Comparison of ENCODE assay signal across 10 cellular contexts in the genomic region with DNA sequence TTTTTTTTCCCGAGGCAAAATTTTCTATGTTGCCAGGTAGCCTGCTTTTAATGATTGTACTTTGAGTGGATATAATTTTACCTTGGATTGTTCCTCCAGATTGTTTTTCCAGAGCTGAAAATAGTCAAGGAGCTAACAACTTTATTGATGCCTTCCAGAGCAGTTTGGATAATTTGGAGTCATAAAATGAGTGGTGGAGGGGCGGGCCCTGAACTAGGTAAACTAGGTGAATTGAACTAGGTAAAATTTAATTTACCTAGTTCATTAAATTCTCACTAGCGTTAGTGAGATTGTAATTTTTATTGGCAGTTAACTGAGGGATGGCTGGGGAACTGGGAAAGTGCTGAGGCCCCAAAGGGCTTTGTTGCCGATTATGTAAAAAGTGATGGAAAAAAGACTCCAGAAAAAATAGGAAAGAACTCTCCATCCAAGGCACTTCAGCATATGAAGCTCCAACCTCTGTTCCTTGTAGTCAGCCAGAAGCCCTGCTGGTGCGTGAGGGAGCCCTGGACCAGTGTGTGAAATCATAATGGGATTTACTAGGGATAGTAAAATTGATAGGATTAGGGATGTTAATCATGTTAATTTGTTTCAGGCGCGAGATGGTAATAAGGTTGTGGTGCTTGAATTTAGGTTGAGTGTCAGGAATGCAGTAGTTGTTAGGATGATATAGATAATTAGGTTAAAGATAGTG. TPM values are rescaled to one million over a fixed set of nuclear protein-coding genes. Genes with fewer than 3 reads are reported as not detected.
DNase-seq lines count a peak whose midpoint lies in the region; ATAC-seq and TF ChIP-seq lines count a peak whose summit lies in the region.
"Had no signal": no experiment of that assay in that cellular context is flagged by ENCODE, and none has a peak within 500 bp of the region (broad histone marks: within the 10 kb centered on the region; RNA-seq: fewer than 3 reads in every experiment).

No MANE protein-coding gene starts in this region.

- ATAC-seq in T-cell (replicated peaks in 1 of 4) (no peak), GM21360 (IDR thresholded peaks at IDR 0.05; ENCODE audit: unreplicated experiment) (no peak)
- ATAC-seq in stimulated activated memory B cell treated with anti-CD40 and anti-IgM and Interleukin-4, amounts not matched to agents 10 μg/mL and 1 μg/mL and 100 μg/mL, for 72 hours, result no peak

- peaks cover 41% of the 10 kb centered on the region for H3K4me1 Mint-ChIP-seq in activated CD4-positive, alpha-beta T cell treated with anti-CD3 and anti-CD28 coated beads, Interleukin-2, amount 10 ng/mL, durations not matched to agents 7 days and 5 days
- H3K4me1 Mint-ChIP-seq in T-cell, result peaks cover 44 to 51% (median 50%) of the 10 kb centered on the region in 3 donors
- H3K4me1 Mint-ChIP-seq in stimulated activated memory B cell treated with anti-CD40 and anti-IgM and Interleukin-4, amounts not matched to agents 10 μg/mL and 1 μg/mL and 100 μg/mL, for 72 hours, result peaks cover 41% of the 10 kb centered on the region

- H3K9me3 Mint-ChIP-seq in activated CD4-positive, alpha-beta T cell treated with anti-CD3 and anti-CD28 coated beads, Interleukin-2, amount 10 ng/mL, durations not matched to agents 7 days and 5 days, result no peaks in the 10 kb centered on the region
- no peaks in the 10 kb centered on the region for H3K9me3 Mint-ChIP-seq in T-cell
- no peaks in the 10 kb centered on the region for H3K9me3 Mint-ChIP-seq in stimulated activated memory B cell treated with anti-CD40 and anti-IgM and Interleukin-4, amounts not matched to agents 10 μg/mL and 1 μg/mL and 100 μg/mL, for 72 hours
- H3K9me3 Mint-ChIP-seq: CD14-positive monocyte had no signal

- CTCF ChIA-PET in activated CD4-positive, alpha-beta T cell treated with anti-CD3 and anti-CD28 coated beads, Interleukin-2, amount 10 ng/mL, durations not matched to agents 7 days and 5 days (lab: Charles Lee), result interaction anchor here (0.5 kb wide), 1 partner anchor 47 kb away, joined by 3 read pairs; no protein-coding TSS in a partner anchor
- CTCF ChIA-PET in T-cell (lab: Charles Lee), result interaction anchor here in 1 of 2 donors (0.5 kb wide), 1 partner anchor 39 kb away, joined by 6 read pairs; no protein-coding TSS in a partner anchor

- H3K36me3 Mint-ChIP-seq in activated CD4-positive, alpha-beta T cell treated with anti-CD3 and anti-CD28 coated beads, Interleukin-2, amount 10 ng/mL, durations not matched to agents 7 days and 5 days (ENCODE audit: low read depth), result peaks cover 4% of the 10 kb centered on the region
- H3K36me3 Mint-ChIP-seq in T-cell, result peaks cover 5% of the 10 kb centered on the region
- peaks cover 17% of the 10 kb centered on the region for H3K36me3 Mint-ChIP-seq in stimulated activated memory B cell treated with anti-CD40 and anti-IgM and Interleukin-4, amounts not matched to agents 10 μg/mL and 1 μg/mL and 100 μg/mL, for 72 hours

- peak overlapping the region; percentile 93 for H3K4me3 ChIP-seq in fibroblast of villous mesenchyme (ENCODE audit: low read depth, low read length)

- peak overlapping the region; percentile 89 for H3K4me3 Mint-ChIP-seq in activated CD4-positive, alpha-beta T cell treated with anti-CD3 and anti-CD28 coated beads, Interleukin-2, amount 10 ng/mL, durations not matched to agents 7 days and 5 days
- H3K4me3 Mint-ChIP-seq in T-cell, result peak overlapping the region; percentile 80 to 86 (median 81)
- H3K4me3 Mint-ChIP-seq in stimulated activated memory B cell treated with anti-CD40 and anti-IgM and Interleukin-4, amounts not matched to agents 10 μg/mL and 1 μg/mL and 100 μg/mL, for 72 hours, result peak overlapping the region; percentile 95

- no peak for DNase-seq in activated CD4-positive, alpha-beta T cell treated with anti-CD3 and anti-CD28 coated beads, Interleukin-2, amount 10 ng/mL, durations not matched to agents 7 days and 5 days
- no peak for DNase-seq in activated CD4-positive, alpha-beta T cell treated with anti-CD3 and anti-CD28 coated beads for 1 hour
- no peak for DNase-seq in T-cell
- DNase-seq in fibroblast of villous mesenchyme (ENCODE audit: low read depth), result peak; percentile 11
- no peak for DNase-seq in NCI-H526 (lab: John Stamatoyannopoulos, UW)
- no peak for DNase-seq in stimulated activated CD4-positive, alpha-beta T cell treated with anti-CD3 and anti-CD28 coated beads, Interleukin-2, amount 100 ng/mL, for 48 hours
- DNase-seq: effector memory CD4-positive, alpha-beta T cell had no signal

- no peak for TF ChIP-seq CTCF in fibroblast of villous mesenchyme (IDR thresholded peaks at IDR 0.05; ENCODE audit: insufficient read depth, low read depth, low read length)

- POLR2A ChIA-PET in activated CD4-positive, alpha-beta T cell treated with anti-CD3 and anti-CD28 coated beads, Interleukin-2, amount 10 ng/mL, durations not matched to agents 7 days and 5 days (lab: Charles Lee), result no interaction called here
- POLR2A ChIA-PET in T-cell (lab: Charles Lee), result no interaction called here

- no peak overlapping the region for H3K27ac Mint-ChIP-seq in activated CD4-positive, alpha-beta T cell treated with anti-CD3 and anti-CD28 coated beads, Interleukin-2, amount 10 ng/mL, durations not matched to agents 7 days and 5 days
- H3K27ac Mint-ChIP-seq in T-cell, result no peak overlapping the region
- H3K27ac Mint-ChIP-seq in stimulated activated memory B cell treated with anti-CD40 and anti-IgM and Interleukin-4, amounts not matched to agents 10 μg/mL and 1 μg/mL and 100 μg/mL, for 72 hours, result no peak overlapping the region

- H3K27me3 Mint-ChIP-seq in activated CD4-positive, alpha-beta T cell treated with anti-CD3 and anti-CD28 coated beads, Interleukin-2, amount 10 ng/mL, durations not matched to agents 7 days and 5 days, result no peaks in the 10 kb centered on the region
- no peaks in the 10 kb centered on the region for H3K27me3 Mint-ChIP-seq in T-cell
- no peaks in the 10 kb centered on the region for H3K27me3 Mint-ChIP-seq in stimulated activated memory B cell treated with anti-CD40 and anti-IgM and Interleukin-4, amounts not matched to agents 10 μg/mL and 1 μg/mL and 100 μg/mL, for 72 hours

RNA-seq across cellular contexts. Expression of gene DNAJC25, which starts 1.7 kb away (rescaled TPM):
- 1 to 10 TPM; 3.2 to 4.7 TPM for total RNA-seq in activated CD4-positive, alpha-beta T cell treated with anti-CD3 and anti-CD28 coated beads, Interleukin-2, amount 10 ng/mL, durations not matched to agents 7 days and 5 days
- total RNA-seq in T-cell (1 to 10 TPM; 2.8 to 5.1 (median 3.6) TPM), fibroblast of villous mesenchyme (7.1 and 9.9 TPM in 2 replicates)

RNA-seq across cellular contexts. Expression of gene GNG10, which starts 28.6 kb away (rescaled TPM):
- 10 to 100 TPM; 18.0 to 19.3 TPM for total RNA-seq in activated CD4-positive, alpha-beta T cell treated with anti-CD3 and anti-CD28 coated beads, Interleukin-2, amount 10 ng/mL, durations not matched to agents 7 days and 5 days
- total RNA-seq in T-cell (10 to 100 TPM in 2 of 5 donors, 1 to 10 TPM in 3; 6.1 to 11.7 (median 7.7) TPM), fibroblast of villous mesenchyme (82.8 and 108 TPM in 2 replicates)

RNA-seq across cellular contexts. Expression of gene PTGR1, which starts 33.4 kb away (rescaled TPM):
- total RNA-seq in activated CD4-positive, alpha-beta T cell treated with anti-CD3 and anti-CD28 coated beads, Interleukin-2, amount 10 ng/mL, durations not matched to agents 7 days and 5 days, result under 1 TPM in 1 of 2 experiments, not detected in 1; 0.25 TPM
- total RNA-seq in T-cell (1 to 10 TPM in 1 of 5 donors, under 1 TPM in 2, not detected in 2; 0.30 to 1.9 (median 0.38) TPM), fibroblast of villous mesenchyme (85.4 and 116 TPM in 2 replicates)

Comparison
In these comparisons a context has a peak if more than half of its experiments do, and no peak if none do; other contexts are left out.
1. RNA of gene PTGR1, which starts 33.4 kb away (total RNA-seq): 85.4 to 116 TPM in fibroblast of villous mesenchyme; 0.30 to 1.9 TPM in T-cell and 0.25 TPM in activated CD4-positive, alpha-beta T cell treated with anti-CD3 and anti-CD28 coated beads, Interleukin-2, amount 10 ng/mL, durations not matched to agents 7 days and 5 days; every median in the first group is over 10 times any median in the second.
2. Peak in every context shown above with its lines, with median percentiles within 50 percentile points of each other: H3K4me3 Mint-ChIP-seq.